Comparison of ENCODE assay signal across 25 cellular contexts in the genomic region with DNA sequence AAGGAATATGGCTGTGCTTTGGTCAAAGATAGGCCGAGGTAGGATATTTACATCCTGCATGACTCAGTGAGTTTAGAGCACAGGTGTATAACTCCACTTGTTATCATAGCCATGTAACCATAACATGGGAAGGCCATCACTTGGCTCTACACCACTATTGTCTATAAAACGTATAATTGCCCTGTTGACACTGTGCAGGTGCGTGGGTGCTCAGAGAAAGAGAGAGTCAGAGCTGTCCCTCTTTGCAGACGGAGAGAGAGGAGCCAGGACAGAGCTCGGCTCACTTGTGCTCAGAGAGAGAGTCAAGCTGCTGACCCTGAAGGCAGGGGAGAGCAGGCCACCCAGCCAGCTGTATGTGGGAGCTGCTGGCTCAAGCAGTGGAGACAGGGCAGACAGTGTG. TPM values are rescaled to one million over a fixed set of nuclear protein-coding genes. Genes with fewer than 3 reads are reported as not detected.
"Had no signal": no experiment of that assay in that cellular context is flagged by ENCODE, and none has a peak within 500 bp of the region (broad histone marks: within the 10 kb centered on the region; RNA-seq: fewer than 3 reads in every experiment).

No MANE protein-coding gene starts in this region.

- H3K4me1 ChIP-seq: left ventricle myocardium inferior, pancreas, suprapubic skin had no signal

- H3K9me3 ChIP-seq: left ventricle myocardium inferior, neutrophil, pancreas, suprapubic skin had no signal

- H3K4me3 Mint-ChIP-seq: activated T-cell treated with anti-CD3 and anti-CD28 coated beads, Interleukin-2, amount 50 U/mL, for 72 hours; naive thymus-derived CD8-positive, alpha-beta T cell; stimulated activated naive CD8-positive, alpha-beta T cell treated with anti-CD3 and anti-CD28 coated beads, Interleukin-15, amount 100 ng/mL, for 72 hours; type B pancreatic cell had no signal

- H3K36me3 ChIP-seq: brain microvascular endothelial cell, left ventricle myocardium inferior, neutrophil, pancreas, suprapubic skin, WERI-Rb-1 had no signal

- ATAC-seq: activated T-cell treated with anti-CD3 and anti-CD28 coated beads, Interleukin-2, amount 50 U/mL, for 72 hours; naive thymus-derived CD8-positive, alpha-beta T cell; pancreas; sciatic nerve; stimulated activated naive CD8-positive, alpha-beta T cell treated with anti-CD3 and anti-CD28 coated beads, Interleukin-15, amount 100 ng/mL, for 72 hours had no signal

- H3K27ac Mint-ChIP-seq: activated T-cell treated with anti-CD3 and anti-CD28 coated beads, Interleukin-2, amount 50 U/mL, for 72 hours; naive thymus-derived CD8-positive, alpha-beta T cell; stimulated activated naive CD8-positive, alpha-beta T cell treated with anti-CD3 and anti-CD28 coated beads, Interleukin-15, amount 100 ng/mL, for 72 hours; type B pancreatic cell had no signal

- H3K27me3 ChIP-seq: brain microvascular endothelial cell, pancreas had no signal

- DNase-seq: activated CD4-positive, alpha-beta T cell treated with anti-CD3 and anti-CD28 coated beads, Interleukin-2, amount 50 U/mL, for 4 hours; activated effector memory CD4-positive, alpha-beta T cell treated with anti-CD3 and anti-CD28 coated beads, Interleukin-2, amount 50 U/mL, for 16 hours; activated naive CD4-positive, alpha-beta T cell treated with anti-CD3 and anti-CD28 coated beads, Interleukin-2, amount 50 U/mL, for 16 hours; activated T-cell treated with anti-CD3 and anti-CD28 coated beads, Interleukin-2, amount 50 U/mL, for 72 hours; aorta; brain microvascular endothelial cell; central memory CD4-positive, alpha-beta T cell; foreskin melanocyte; kidney; left ventricle myocardium inferior; mammary epithelial cell; naive thymus-derived CD8-positive, alpha-beta T cell; pancreas; stimulated activated CD4-positive, alpha-beta T cell treated with anti-CD3 and anti-CD28 coated beads, Interleukin-4, amount 100 ng/mL, for 1 hour; stimulated activated naive CD8-positive, alpha-beta T cell treated with anti-CD3 and anti-CD28 coated beads, Interleukin-15, amount 100 ng/mL, for 72 hours; WERI-Rb-1 had no signal

- H3K4me3 ChIP-seq: left ventricle myocardium inferior, pancreas, smooth muscle cell, suprapubic skin had no signal

- H3K4me2 ChIP-seq: smooth muscle cell had no signal

- H3K4me1 Mint-ChIP-seq: stimulated activated naive CD8-positive, alpha-beta T cell treated with anti-CD3 and anti-CD28 coated beads, Interleukin-15, amount 100 ng/mL, for 72 hours had no signal

- H3K27ac ChIP-seq: brain microvascular endothelial cell, left ventricle myocardium inferior, neutrophil, pancreas, suprapubic skin, WERI-Rb-1 had no signal

- FAIRE-seq: colon, kidney, pancreas had no signal

- H3K9me3 Mint-ChIP-seq: activated T-cell treated with anti-CD3 and anti-CD28 coated beads, Interleukin-2, amount 50 U/mL, for 72 hours; naive thymus-derived CD8-positive, alpha-beta T cell; stimulated activated naive CD8-positive, alpha-beta T cell treated with anti-CD3 and anti-CD28 coated beads, Interleukin-15, amount 100 ng/mL, for 72 hours; type B pancreatic cell had no signal

- H3K36me3 Mint-ChIP-seq: naive thymus-derived CD8-positive, alpha-beta T cell; type B pancreatic cell had no signal

RNA-seq across cellular contexts. Expression of a gene that starts 46.0 kb away (rescaled TPM):
- total RNA-seq: activated CD8-positive, alpha-beta memory T cell treated with anti-CD3 and anti-CD28 coated beads for 36 hours; aorta; epithelial cell of proximal tubule; kidney; left ventricle myocardium inferior; mammary epithelial cell; mononuclear cell; naive thymus-derived CD8-positive, alpha-beta T cell; pancreas; sciatic nerve; smooth muscle cell; suprapubic skin had no signal
- polyA plus RNA-seq: aorta; mammary epithelial cell; naive thymus-derived CD8-positive, alpha-beta T cell; pancreas; smooth muscle cell had no signal
